ENCODE assay signal across 1 cellular context in the genomic region with DNA sequence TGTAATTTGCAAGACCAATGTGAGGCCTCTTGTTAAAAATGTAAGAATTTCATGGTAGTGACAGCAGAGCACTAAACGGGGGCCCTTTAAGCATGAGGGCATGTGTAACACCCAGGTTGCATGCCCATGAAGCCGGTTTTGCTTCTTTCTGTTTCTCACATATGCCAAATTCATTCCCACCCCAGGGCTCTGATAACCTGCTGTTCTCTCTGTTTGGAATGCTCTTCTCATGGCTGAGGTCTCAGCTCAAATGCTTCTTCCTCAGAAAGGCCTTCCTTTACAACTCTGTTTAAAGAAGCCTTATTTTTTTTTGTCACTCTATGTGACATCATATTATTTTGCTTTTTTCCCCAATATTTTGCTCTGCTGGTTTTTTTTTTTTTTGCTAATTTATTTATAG.
TF ChIP-seq lines count a peak whose summit lies in the region.

No MANE protein-coding gene starts in this region.

TF ChIP-seq in GM23338, 12 proteins besides CTCF, POLR2A, EP300 and RAD21:
- TF ChIP-seq, protein P1, sequence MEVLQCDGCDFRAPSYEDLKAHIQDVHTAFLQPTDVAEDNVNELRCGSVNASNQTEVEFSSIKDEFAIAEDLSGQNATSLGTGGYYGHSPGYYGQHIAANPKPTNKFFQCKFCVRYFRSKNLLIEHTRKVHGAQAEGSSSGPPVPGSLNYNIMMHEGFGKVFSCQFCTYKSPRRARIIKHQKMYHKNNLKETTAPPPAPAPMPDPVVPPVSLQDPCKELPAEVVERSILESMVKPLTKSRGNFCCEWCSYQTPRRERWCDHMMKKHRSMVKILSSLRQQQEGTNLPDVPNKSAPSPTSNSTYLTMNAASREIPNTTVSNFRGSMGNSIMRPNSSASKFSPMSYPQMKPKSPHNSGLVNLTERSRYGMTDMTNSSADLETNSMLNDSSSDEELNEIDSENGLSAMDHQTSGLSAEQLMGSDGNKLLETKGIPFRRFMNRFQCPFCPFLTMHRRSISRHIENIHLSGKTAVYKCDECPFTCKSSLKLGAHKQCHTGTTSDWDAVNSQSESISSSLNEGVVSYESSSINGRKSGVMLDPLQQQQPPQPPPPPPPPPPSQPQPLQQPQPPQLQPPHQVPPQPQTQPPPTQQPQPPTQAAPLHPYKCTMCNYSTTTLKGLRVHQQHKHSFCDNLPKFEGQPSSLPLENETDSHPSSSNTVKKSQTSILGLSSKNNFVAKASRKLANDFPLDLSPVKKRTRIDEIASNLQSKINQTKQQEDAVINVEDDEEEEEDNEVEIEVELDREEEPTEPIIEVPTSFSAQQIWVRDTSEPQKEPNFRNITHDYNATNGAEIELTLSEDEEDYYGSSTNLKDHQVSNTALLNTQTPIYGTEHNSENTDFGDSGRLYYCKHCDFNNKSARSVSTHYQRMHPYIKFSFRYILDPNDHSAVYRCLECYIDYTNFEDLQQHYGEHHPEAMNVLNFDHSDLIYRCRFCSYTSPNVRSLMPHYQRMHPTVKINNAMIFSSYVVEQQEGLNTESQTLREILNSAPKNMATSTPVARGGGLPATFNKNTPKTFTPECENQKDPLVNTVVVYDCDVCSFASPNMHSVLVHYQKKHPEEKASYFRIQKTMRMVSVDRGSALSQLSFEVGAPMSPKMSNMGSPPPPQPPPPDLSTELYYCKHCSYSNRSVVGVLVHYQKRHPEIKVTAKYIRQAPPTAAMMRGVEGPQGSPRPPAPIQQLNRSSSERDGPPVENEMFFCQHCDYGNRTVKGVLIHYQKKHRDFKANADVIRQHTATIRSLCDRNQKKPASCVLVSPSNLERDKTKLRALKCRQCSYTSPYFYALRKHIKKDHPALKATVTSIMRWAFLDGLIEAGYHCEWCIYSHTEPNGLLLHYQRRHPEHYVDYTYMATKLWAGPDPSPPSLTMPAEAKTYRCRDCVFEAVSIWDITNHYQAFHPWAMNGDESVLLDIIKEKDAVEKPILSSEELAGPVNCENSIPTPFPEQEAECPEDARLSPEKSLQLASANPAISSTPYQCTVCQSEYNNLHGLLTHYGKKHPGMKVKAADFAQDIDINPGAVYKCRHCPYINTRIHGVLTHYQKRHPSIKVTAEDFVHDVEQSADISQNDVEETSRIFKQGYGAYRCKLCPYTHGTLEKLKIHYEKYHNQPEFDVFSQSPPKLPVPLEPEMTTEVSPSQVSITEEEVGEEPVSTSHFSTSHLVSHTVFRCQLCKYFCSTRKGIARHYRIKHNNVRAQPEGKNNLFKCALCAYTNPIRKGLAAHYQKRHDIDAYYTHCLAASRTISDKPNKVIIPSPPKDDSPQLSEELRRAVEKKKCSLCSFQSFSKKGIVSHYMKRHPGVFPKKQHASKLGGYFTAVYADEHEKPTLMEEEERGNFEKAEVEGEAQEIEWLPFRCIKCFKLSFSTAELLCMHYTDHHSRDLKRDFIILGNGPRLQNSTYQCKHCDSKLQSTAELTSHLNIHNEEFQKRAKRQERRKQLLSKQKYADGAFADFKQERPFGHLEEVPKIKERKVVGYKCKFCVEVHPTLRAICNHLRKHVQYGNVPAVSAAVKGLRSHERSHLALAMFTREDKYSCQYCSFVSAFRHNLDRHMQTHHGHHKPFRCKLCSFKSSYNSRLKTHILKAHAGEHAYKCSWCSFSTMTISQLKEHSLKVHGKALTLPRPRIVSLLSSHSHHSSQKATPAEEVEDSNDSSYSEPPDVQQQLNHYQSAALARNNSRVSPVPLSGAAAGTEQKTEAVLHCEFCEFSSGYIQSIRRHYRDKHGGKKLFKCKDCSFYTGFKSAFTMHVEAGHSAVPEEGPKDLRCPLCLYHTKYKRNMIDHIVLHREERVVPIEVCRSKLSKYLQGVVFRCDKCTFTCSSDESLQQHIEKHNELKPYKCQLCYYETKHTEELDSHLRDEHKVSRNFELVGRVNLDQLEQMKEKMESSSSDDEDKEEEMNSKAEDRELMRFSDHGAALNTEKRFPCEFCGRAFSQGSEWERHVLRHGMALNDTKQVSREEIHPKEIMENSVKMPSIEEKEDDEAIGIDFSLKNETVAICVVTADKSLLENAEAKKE (CRISPR knock-in tag; IDR thresholded peaks at IDR 0.05): peak; percentile 73; the same call in 1 of the 2 replicates
- TF ChIP-seq EZH2phosphoT487 (IDR thresholded peaks at IDR 0.05; ENCODE audit: unreplicated experiment): no peak
- TF ChIP-seq, protein P2, sequence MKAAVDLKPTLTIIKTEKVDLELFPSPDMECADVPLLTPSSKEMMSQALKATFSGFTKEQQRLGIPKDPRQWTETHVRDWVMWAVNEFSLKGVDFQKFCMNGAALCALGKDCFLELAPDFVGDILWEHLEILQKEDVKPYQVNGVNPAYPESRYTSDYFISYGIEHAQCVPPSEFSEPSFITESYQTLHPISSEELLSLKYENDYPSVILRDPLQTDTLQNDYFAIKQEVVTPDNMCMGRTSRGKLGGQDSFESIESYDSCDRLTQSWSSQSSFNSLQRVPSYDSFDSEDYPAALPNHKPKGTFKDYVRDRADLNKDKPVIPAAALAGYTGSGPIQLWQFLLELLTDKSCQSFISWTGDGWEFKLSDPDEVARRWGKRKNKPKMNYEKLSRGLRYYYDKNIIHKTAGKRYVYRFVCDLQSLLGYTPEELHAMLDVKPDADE (IDR thresholded peaks at IDR 0.05): no peak
